ENCODE assay signal across 11 cellular contexts in the genomic region with DNA sequence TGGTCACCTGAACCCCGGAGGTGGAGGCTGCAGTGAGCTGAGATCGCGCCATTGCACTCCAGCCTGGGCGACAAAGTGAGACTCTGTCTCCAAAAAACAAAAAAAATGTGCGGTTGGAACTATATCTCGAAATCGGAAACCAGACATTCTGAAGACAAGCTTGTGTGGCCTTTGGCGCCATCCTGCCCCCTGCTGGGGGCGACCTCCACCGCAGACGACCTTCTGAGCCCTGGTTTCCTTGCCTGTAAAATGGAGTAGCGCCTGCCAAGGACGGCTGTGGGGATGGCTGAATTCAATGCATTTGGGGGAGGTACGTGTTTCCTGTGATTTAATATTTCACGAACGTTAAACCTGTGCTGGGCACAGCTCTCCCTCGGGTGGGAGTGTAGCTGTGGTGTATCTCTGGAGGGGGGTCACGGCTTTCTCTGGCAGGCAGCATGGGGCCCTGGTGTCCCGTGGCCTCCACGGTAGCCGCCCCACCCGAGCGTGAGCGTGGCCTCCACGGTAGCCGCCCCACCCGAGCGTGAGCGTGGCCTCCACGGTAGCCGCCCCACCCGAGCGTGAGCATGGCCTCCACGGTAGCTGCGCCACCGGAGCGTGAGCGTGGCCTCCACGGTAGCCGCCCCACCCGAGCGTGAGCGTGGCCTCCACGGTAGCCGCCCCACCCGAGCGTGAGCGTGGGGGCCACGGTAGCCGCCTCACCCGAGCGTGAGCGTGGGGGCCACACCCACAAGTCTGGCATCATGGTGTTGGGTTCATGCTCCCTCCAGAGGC. TPM values are rescaled to one million over a fixed set of nuclear protein-coding genes. Genes with fewer than 3 reads are reported as not detected.
A peak's percentile ranks its signal among the peaks of the same experiment; 100 is the strongest.
DNase-seq lines count a peak whose midpoint lies in the region; ATAC-seq lines count a peak whose summit lies in the region.
"Had no signal": no experiment of that assay in that cellular context is flagged by ENCODE, and none has a peak within 500 bp of the region (broad histone marks: within the 10 kb centered on the region; RNA-seq: fewer than 3 reads in every experiment).

No MANE protein-coding gene starts in this region.

- no peak for ATAC-seq in activated naive CD8-positive, alpha-beta T cell treated with anti-CD3 and anti-CD28 coated beads, Interleukin-2, amount 10 ng/mL, durations not matched to agents 7 days and 5 days (ENCODE audit: low read depth)
- ATAC-seq in naive B cell (ENCODE audit: low read depth in 2 of 2) (no peak), HG03045 (IDR thresholded peaks at IDR 0.05; ENCODE audit: unreplicated experiment) (no peak)

- H3K4me1 Mint-ChIP-seq in activated naive CD8-positive, alpha-beta T cell treated with anti-CD3 and anti-CD28 coated beads, Interleukin-2, amount 10 ng/mL, durations not matched to agents 7 days and 5 days: peaks cover 9% of the 10 kb centered on the region
- peaks cover 16 to 35% (median 26%) of the 10 kb centered on the region in 3 donors for H3K4me1 Mint-ChIP-seq in naive B cell

- H3K9me3 Mint-ChIP-seq in activated naive CD8-positive, alpha-beta T cell treated with anti-CD3 and anti-CD28 coated beads, Interleukin-2, amount 10 ng/mL, durations not matched to agents 7 days and 5 days: no peaks in the 10 kb centered on the region
- peaks cover 0 to 2% (median 0%) of the 10 kb centered on the region in 7 donors for H3K9me3 Mint-ChIP-seq in naive B cell

- no peak overlapping the region for H3K27ac Mint-ChIP-seq in activated naive CD8-positive, alpha-beta T cell treated with anti-CD3 and anti-CD28 coated beads, Interleukin-2, amount 10 ng/mL, durations not matched to agents 7 days and 5 days
- no peak overlapping the region for H3K27ac Mint-ChIP-seq in naive B cell

- no peak overlapping the region for H3K4me3 Mint-ChIP-seq in activated naive CD8-positive, alpha-beta T cell treated with anti-CD3 and anti-CD28 coated beads, Interleukin-2, amount 10 ng/mL, durations not matched to agents 7 days and 5 days
- H3K4me3 Mint-ChIP-seq in naive B cell: peak overlapping the region in 1 of 8 donors; percentile 24

- H3K27me3 Mint-ChIP-seq in activated naive CD8-positive, alpha-beta T cell treated with anti-CD3 and anti-CD28 coated beads, Interleukin-2, amount 10 ng/mL, durations not matched to agents 7 days and 5 days: peaks cover 2% of the 10 kb centered on the region
- H3K27me3 Mint-ChIP-seq in naive B cell: no peaks in the 10 kb centered on the region

- H3K36me3 Mint-ChIP-seq in activated naive CD8-positive, alpha-beta T cell treated with anti-CD3 and anti-CD28 coated beads, Interleukin-2, amount 10 ng/mL, durations not matched to agents 7 days and 5 days: no peaks in the 10 kb centered on the region
- peaks cover 0 to 5% of the 10 kb centered on the region in 2 donors for H3K36me3 Mint-ChIP-seq in naive B cell

- DNase-seq in NCI-H748 (lab: John Stamatoyannopoulos, UW; ENCODE audit: unreplicated experiment): peak; percentile 5
- no peak for DNase-seq in NCI-H748 treated with DMSO at 0.1 percent for 48 hours (lab: John Stamatoyannopoulos, UW)
- peak; percentile 19 for DNase-seq in HT-29 (ENCODE audit: low spot score)
- peak; percentile 48 for DNase-seq in activated naive CD8-positive, alpha-beta T cell treated with anti-CD3 and anti-CD28 coated beads, Interleukin-2, amount 10 ng/mL, durations not matched to agents 7 days and 5 days
- DNase-seq in naive B cell: peak; percentile 16
- no peak for DNase-seq in superior temporal gyrus (ENCODE audit: extremely low spot score)
- DNase-seq in DMS79 treated with DMSO at 0.1 percent for 48 hours (lab: John Stamatoyannopoulos, UW): no peak

- POLR2A ChIA-PET in activated naive CD8-positive, alpha-beta T cell treated with anti-CD3 and anti-CD28 coated beads, Interleukin-2, amount 10 ng/mL, durations not matched to agents 7 days and 5 days (lab: Charles Lee): no interaction called here

RNA-seq across cellular contexts. Expression of gene LRCOL1, which starts 55.3 kb away (rescaled TPM):
- total RNA-seq in HT-29 (2014; rRNA removed; shearing (Covaris generic)): not detected in 2 replicates
- total RNA-seq in activated naive CD8-positive, alpha-beta T cell treated with anti-CD3 and anti-CD28 coated beads, Interleukin-2, amount 10 ng/mL, durations not matched to agents 7 days and 5 days: not detected
- polyA plus RNA-seq in naive B cell (ENCODE audit: low read depth in 6 of 6): not detected
- total RNA-seq: cardiac septum, LHCN-M2, vagina had no signal

Comparison
In these comparisons a context has a peak if more than half of its experiments do, and no peak if none do; other contexts are left out.
1. DNase-seq: peak in NCI-H748 (single experiment), HT-29 (single experiment), activated naive CD8-positive, alpha-beta T cell treated with anti-CD3 and anti-CD28 coated beads, Interleukin-2, amount 10 ng/mL, durations not matched to agents 7 days and 5 days (single experiment) and naive B cell (single experiment); none in NCI-H748 treated with DMSO at 0.1 percent for 48 hours (single experiment), superior temporal gyrus (single experiment) and DMS79 treated with DMSO at 0.1 percent for 48 hours (single experiment).